In the genomic region with DNA sequence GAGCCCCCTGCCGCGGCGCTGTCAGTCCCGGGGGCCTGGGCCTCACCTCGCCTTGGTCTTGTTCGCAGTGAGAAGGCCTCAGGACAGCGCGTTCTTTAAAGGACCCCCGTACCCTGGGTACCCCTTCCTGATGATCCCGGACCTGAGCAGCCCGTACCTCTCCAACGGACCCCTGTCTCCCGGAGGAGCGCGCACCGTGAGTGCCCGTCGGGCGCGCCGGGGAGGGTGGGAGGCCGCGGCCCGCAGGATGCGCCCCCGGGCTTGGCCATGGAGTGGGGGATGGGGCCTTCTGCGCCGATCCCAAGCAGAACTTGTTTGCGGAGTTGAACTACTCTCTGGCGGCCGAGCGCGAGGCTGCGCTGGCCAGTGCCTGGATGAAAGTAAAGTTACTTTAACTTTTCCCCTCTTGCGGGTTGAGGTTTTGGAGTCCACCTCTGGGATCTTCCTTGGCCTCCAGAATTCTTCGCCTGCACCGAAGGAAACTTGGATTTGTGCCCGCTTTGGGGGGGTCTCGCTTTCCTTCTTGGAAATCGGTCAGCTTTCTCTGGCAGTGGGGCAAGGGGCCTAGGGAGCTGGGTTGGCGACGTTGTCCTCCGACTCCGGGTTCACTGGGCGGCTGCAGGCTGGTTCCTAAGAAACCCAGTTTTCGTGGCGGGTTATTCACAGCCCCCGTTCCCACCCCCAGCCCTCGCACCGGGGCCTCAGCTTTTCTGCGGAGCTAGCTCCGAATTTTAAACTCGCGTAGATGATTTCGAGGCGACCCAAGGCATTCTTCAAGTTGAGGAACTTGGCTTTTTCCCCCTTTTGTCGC, we compare ENCODE assay signal across 8 cellular contexts. TPM values are rescaled to one million over a fixed set of nuclear protein-coding genes. Genes with fewer than 3 reads are reported as not detected.
DNase-seq lines count a peak whose midpoint lies in the region; ATAC-seq and TF ChIP-seq lines count a peak whose summit lies in the region.

No MANE protein-coding gene starts in this region.

- H3K9me3 ChIP-seq in Peyer's patch: no peaks in the 10 kb centered on the region
- H3K9me3 ChIP-seq in muscle layer of duodenum (ENCODE audit: control insufficient read depth in 1 of 2, low read length in 2 of 2): no peaks in the 10 kb centered on the region

- H3K4me3 ChIP-seq in AG10803 (ENCODE audit: low read length): peak overlapping the region; percentile 90
- H3K4me3 ChIP-seq in Peyer's patch: peak overlapping the region; percentile 41 to 76 (median 59)
- peak overlapping the region; percentile 55 to 77 for H3K4me3 ChIP-seq in muscle layer of duodenum (ENCODE audit: low read depth in 1 of 2, low read length in 2 of 2)

- peaks cover 0 to 30% (median 8%) of the 10 kb centered on the region in 4 donors for H3K4me1 ChIP-seq in Peyer's patch
- H3K4me1 ChIP-seq in muscle layer of duodenum (ENCODE audit: control insufficient read depth in 1 of 2, insufficient read depth in 2 of 2, low read length in 2 of 2): peaks cover 5 to 39% of the 10 kb centered on the region in 2 donors

- TF ChIP-seq POLR2A in Peyer's patch (IDR thresholded peaks at IDR 0.05): no peak

- H3K36me3 ChIP-seq in Peyer's patch (no peaks in the 10 kb centered on the region), muscle layer of duodenum (ENCODE audit: control insufficient read depth in 1 of 2, insufficient read depth in 2 of 2, low read length in 2 of 2) (no peaks in the 10 kb centered on the region)

- DNase-seq in AG10803 (ENCODE audit: low read depth) (peak; percentile 42), Peyer's patch (no peak), epithelial cell of prostate (ENCODE audit: low read depth, low spot score) (no peak), COLO829 (ENCODE audit: low spot score) (no peak)

- H3K27ac ChIP-seq in Peyer's patch (peak overlapping the region in 3 of 4 donors; percentile 42 to 76 (median 56)), epithelial cell of prostate (peak overlapping the region; percentile 32), muscle layer of duodenum (ENCODE audit: low read length) (no peak overlapping the region)

- ATAC-seq in HG03045 (IDR thresholded peaks at IDR 0.05; ENCODE audit: unreplicated experiment) (no peak), HG03354 (IDR thresholded peaks at IDR 0.05; ENCODE audit: poor library complexity, severe bottlenecking, unreplicated experiment) (no peak), GM21515 (IDR thresholded peaks at IDR 0.05; ENCODE audit: unreplicated experiment) (no peak)

- no peak for TF ChIP-seq CTCF in AG10803 (conservative IDR thresholded peaks at IDR 0.05; ENCODE audit: low read length)
- no peak for TF ChIP-seq CTCF in Peyer's patch (IDR thresholded peaks at IDR 0.05)

- H3K27me3 ChIP-seq in Peyer's patch (no peaks in the 10 kb centered on the region), muscle layer of duodenum (ENCODE audit: low read depth, low read length) (peaks cover 3% of the 10 kb centered on the region)

RNA-seq across cellular contexts. Expression of a gene that starts 1.3 kb away (rescaled TPM):
- 1 to 10 TPM in 2 of 4 donors, under 1 TPM in 2; 0.35 to 5.8 (median 1.7) TPM for total RNA-seq in Peyer's patch
